Comparison of ENCODE assay signal across 8 cellular contexts in the genomic region with DNA sequence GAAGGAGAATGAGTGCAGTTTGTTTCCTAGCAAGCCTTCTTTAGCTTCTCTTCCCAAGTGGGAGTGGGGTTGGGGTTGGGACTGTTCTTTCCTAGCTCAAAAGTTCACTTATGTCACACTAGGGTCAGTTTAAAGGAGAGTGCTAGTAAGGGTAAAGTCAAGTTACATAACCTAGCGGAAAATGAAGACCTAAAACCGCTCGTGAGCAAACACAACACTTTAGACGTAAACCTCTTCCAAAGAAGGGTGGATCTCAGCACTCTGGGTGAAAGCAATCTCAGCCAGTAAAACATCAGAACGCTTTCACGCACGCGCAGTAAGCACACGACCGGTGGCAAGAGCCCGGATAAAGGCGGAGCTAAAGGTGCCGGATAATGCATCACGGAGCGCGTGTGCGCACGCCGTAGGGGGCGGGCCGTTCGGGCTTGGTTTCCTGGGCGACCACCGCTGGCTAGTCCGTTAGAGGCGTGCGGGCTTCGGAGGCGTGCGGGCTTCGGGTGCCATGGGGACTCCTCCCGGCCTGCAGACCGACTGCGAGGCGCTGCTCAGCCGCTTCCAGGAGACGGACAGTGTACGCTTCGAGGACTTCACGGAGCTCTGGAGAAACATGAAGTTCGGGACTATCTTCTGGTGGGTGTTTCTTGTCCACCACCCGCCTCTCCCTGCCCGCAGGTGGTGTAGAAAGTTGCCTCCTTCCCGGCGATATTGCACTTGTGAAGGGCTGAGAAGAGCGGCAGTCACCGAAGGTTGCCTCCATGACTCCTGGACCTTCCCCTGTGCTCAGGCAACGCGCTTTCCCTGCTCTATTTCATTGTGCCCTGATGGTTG. TPM values are rescaled to one million over a fixed set of nuclear protein-coding genes. Genes with fewer than 3 reads are reported as not detected.
DNase-seq lines count a peak whose midpoint lies in the region; ATAC-seq and TF ChIP-seq lines count a peak whose summit lies in the region.

A gene with protein sequence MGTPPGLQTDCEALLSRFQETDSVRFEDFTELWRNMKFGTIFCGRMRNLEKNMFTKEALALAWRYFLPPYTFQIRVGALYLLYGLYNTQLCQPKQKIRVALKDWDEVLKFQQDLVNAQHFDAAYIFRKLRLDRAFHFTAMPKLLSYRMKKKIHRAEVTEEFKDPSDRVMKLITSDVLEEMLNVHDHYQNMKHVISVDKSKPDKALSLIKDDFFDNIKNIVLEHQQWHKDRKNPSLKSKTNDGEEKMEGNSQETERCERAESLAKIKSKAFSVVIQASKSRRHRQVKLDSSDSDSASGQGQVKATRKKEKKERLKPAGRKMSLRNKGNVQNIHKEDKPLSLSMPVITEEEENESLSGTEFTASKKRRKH (plus strand): TSS at position 462 of the 828 bp plus-strand sequence. CDS start 41 bp downstream, at position 503.

- peak within 1 kb of the TSS; percentile 97 for H3K27ac Mint-ChIP-seq in activated CD4-positive, alpha-beta T cell treated with anti-CD3 and anti-CD28 coated beads, Interleukin-2, amount 10 ng/mL, durations not matched to agents 24 days and 14 days

- H3K36me3 Mint-ChIP-seq in activated CD4-positive, alpha-beta T cell treated with anti-CD3 and anti-CD28 coated beads, Interleukin-2, amount 10 ng/mL, durations not matched to agents 24 days and 14 days (ENCODE audit: low read depth): peaks cover 21% of the 10 kb centered on the region

- ATAC-seq in GM19328 (IDR thresholded peaks at IDR 0.05; ENCODE audit: unreplicated experiment) (peak; percentile 99), HG03469 (IDR thresholded peaks at IDR 0.05; ENCODE audit: unreplicated experiment) (peak; percentile 92)

- H4K20me1 ChIP-seq in BLaER1 treated with 17β-estradiol and CSF1 and Interleukin-3, amounts not matched to agents 10 nM and 100 nM: peaks cover 0 to 21% (median 0%) of the 10 kb centered on the region in 11 experiments; a peak in 7 of 22 replicates

- H3K36me3 ChIP-seq in BLaER1 treated with 17β-estradiol and CSF1 and Interleukin-3, amounts not matched to agents 10 nM and 100 nM: peaks cover 1 to 28% (median 13%) of the 10 kb centered on the region in 11 experiments; a peak in 18 of 22 replicates
- H3K36me3 ChIP-seq in colonic mucosa: no peaks in the 10 kb centered on the region

- peak within 1 kb of the TSS; percentile 77 to 87 (median 83) for H3K9ac ChIP-seq in BLaER1 treated with 17β-estradiol and CSF1 and Interleukin-3, amounts not matched to agents 10 nM and 100 nM
- peak within 1 kb of the TSS; percentile 72 to 79 for H3K9ac ChIP-seq in colonic mucosa (ENCODE audit: low read depth in 2 of 2, low read length in 2 of 2)

- H3K4me1 ChIP-seq in BLaER1 treated with 17β-estradiol and CSF1 and Interleukin-3, amounts not matched to agents 10 nM and 100 nM: peaks cover 30 to 48% (median 39%) of the 10 kb centered on the region in 10 experiments
- peaks cover 5% of the 10 kb centered on the region for H3K4me1 ChIP-seq in colonic mucosa

- TF ChIP-seq CTCF in colonic mucosa (IDR thresholded peaks at IDR 0.05): no peak

- peak within 1 kb of the TSS; percentile 84 to 96 (median 92) for H3K4me2 ChIP-seq in BLaER1 treated with 17β-estradiol and CSF1 and Interleukin-3, amounts not matched to agents 10 nM and 100 nM

- H3K27me3 ChIP-seq in BLaER1 treated with 17β-estradiol and CSF1 and Interleukin-3, amounts not matched to agents 10 nM and 100 nM: no peaks in the 10 kb centered on the region
- H3K27me3 ChIP-seq in colonic mucosa: no peaks in the 10 kb centered on the region

- peaks cover 40% of the 10 kb centered on the region for H3K4me1 Mint-ChIP-seq in activated CD4-positive, alpha-beta T cell treated with anti-CD3 and anti-CD28 coated beads, Interleukin-2, amount 10 ng/mL, durations not matched to agents 24 days and 14 days

- intact Hi-C loops in activated CD4-positive, alpha-beta T cell treated with anti-CD3 and anti-CD28 coated beads, Interleukin-2, amount 10 ng/mL, durations not matched to agents 24 days and 14 days (cut with micrococcal nuclease): loop anchor here (1.0 to 2.0 kb wide), 5 partner anchors 11 to 75 kb away; partner anchors contain the start of gene HIF1A
- intact Hi-C loops in colonic mucosa (cut with DNase I): no loop called here

- peak; percentile 96 to 99 for DNase-seq in NCI-H526 (lab: John Stamatoyannopoulos, UW)
- peak; percentile 100 for DNase-seq in activated CD4-positive, alpha-beta T cell treated with anti-CD3 and anti-CD28 coated beads, Interleukin-2, amount 10 ng/mL, durations not matched to agents 24 days and 14 days
- peak; percentile 98 for DNase-seq in colonic mucosa
- DNase-seq in kidney tubule cell (ENCODE audit: low spot score): peak; percentile 97
- DNase-seq in stimulated activated CD4-positive, alpha-beta T cell treated with anti-CD3 and anti-CD28 coated beads, Interleukin-1b, Interleukin-23, amount 100 ng/mL, for 1 hour (ENCODE audit: low read depth in 2 of 2): peak; percentile 93 to 94

- no peaks in the 10 kb centered on the region for H3K27me3 Mint-ChIP-seq in activated CD4-positive, alpha-beta T cell treated with anti-CD3 and anti-CD28 coated beads, Interleukin-2, amount 10 ng/mL, durations not matched to agents 24 days and 14 days

- peak within 1 kb of the TSS; percentile 71 to 89 (median 80) for H3K27ac ChIP-seq in BLaER1 treated with 17β-estradiol and CSF1 and Interleukin-3, amounts not matched to agents 10 nM and 100 nM
- peak within 1 kb of the TSS; percentile 75 for H3K27ac ChIP-seq in colonic mucosa

- H3K4me3 Mint-ChIP-seq in activated CD4-positive, alpha-beta T cell treated with anti-CD3 and anti-CD28 coated beads, Interleukin-2, amount 10 ng/mL, durations not matched to agents 24 days and 14 days: peak within 1 kb of the TSS; percentile 88

- no peaks in the 10 kb centered on the region; a peak in 1 of 22 replicates for H3K9me3 ChIP-seq in BLaER1 treated with 17β-estradiol and CSF1 and Interleukin-3, amounts not matched to agents 10 nM and 100 nM (replicated peaks in 1 of 11)
- H3K9me3 ChIP-seq in colonic mucosa: no peaks in the 10 kb centered on the region

- no peaks in the 10 kb centered on the region for H3K9me3 Mint-ChIP-seq in activated CD4-positive, alpha-beta T cell treated with anti-CD3 and anti-CD28 coated beads, Interleukin-2, amount 10 ng/mL, durations not matched to agents 24 days and 14 days

- peak within 1 kb of the TSS; percentile 71 to 94 (median 82) for H3K4me3 ChIP-seq in BLaER1 treated with 17β-estradiol and CSF1 and Interleukin-3, amounts not matched to agents 10 nM and 100 nM
- H3K4me3 ChIP-seq in colonic mucosa: peak within 1 kb of the TSS; percentile 56

RNA-seq across cellular contexts. Expression of the gene that starts here (rescaled TPM):
- 12.1 and 12.3 TPM in 2 replicates for total RNA-seq in activated CD4-positive, alpha-beta T cell treated with anti-CD3 and anti-CD28 coated beads, Interleukin-2, amount 10 ng/mL, durations not matched to agents 24 days and 14 days
- total RNA-seq in colonic mucosa: 1 to 10 TPM; 1.3 to 3.0 TPM

Comparison
In these comparisons a context has a peak if more than half of its experiments do, and no peak if none do; other contexts are left out.
1. Peak in every context shown above with its lines: DNase-seq, ATAC-seq, H3K4me3 ChIP-seq and H3K27ac ChIP-seq.